In genomic region chr7:44797329-44798258, GRCh38 we compare ENCODE assay signal across 1 cellular context.
TF ChIP-seq lines count a peak whose summit lies in the region.

No MANE protein-coding gene starts in this region.

TF ChIP-seq in HepG2, 621 proteins besides CTCF, POLR2A, EP300 and RAD21 (continued from another document):
- TF ChIP-seq, protein P1, sequence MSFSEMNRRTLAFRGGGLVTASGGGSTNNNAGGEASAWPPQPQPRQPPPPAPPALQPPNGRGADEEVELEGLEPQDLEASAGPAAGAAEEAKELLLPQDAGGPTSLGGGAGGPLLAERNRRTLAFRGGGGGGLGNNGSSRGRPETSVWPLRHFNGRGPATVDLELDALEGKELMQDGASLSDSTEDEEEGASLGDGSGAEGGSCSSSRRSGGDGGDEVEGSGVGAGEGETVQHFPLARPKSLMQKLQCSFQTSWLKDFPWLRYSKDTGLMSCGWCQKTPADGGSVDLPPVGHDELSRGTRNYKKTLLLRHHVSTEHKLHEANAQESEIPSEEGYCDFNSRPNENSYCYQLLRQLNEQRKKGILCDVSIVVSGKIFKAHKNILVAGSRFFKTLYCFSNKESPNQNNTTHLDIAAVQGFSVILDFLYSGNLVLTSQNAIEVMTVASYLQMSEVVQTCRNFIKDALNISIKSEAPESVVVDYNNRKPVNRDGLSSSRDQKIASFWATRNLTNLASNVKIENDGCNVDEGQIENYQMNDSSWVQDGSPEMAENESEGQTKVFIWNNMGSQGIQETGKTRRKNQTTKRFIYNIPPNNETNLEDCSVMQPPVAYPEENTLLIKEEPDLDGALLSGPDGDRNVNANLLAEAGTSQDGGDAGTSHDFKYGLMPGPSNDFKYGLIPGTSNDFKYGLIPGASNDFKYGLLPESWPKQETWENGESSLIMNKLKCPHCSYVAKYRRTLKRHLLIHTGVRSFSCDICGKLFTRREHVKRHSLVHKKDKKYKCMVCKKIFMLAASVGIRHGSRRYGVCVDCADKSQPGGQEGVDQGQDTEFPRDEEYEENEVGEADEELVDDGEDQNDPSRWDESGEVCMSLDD (CRISPR knock-in tag; IDR thresholded peaks at IDR 0.05; ENCODE audit: borderline replicate concordance): no peak
- TF ChIP-seq ZNF781 (CRISPR knock-in tag; IDR thresholded peaks at IDR 0.05; ENCODE audit: borderline replicate concordance, not compliant biosample characterization) (no peak), ZNF780A (CRISPR knock-in tag; IDR thresholded peaks at IDR 0.05) (no peak), HOXA5 (CRISPR knock-in tag; IDR thresholded peaks at IDR 0.05) (no peak), NCOA5 (CRISPR knock-in tag; IDR thresholded peaks at IDR 0.05) (no peak), XBP1 (CRISPR knock-in tag; IDR thresholded peaks at IDR 0.05) (no peak), SP5 (CRISPR knock-in tag; IDR thresholded peaks at IDR 0.05; ENCODE audit: borderline replicate concordance, low read depth) (no peak), MEF2D (CRISPR knock-in tag; IDR thresholded peaks at IDR 0.05) (no peak), ELF1 (CRISPR knock-in tag; IDR thresholded peaks at IDR 0.05) (0 out of 2 replicates have a peak, but pooled peaks have one; percentile 18), ZC3H4 (CRISPR knock-in tag; IDR thresholded peaks at IDR 0.05; ENCODE audit: borderline replicate concordance) (peak; percentile 66; the same call in 1 of the 2 replicates), ZBTB37 (CRISPR knock-in tag; IDR thresholded peaks at IDR 0.05) (0 out of 2 replicates have a peak, but pooled peaks have one; percentile 22), SALL2 (CRISPR knock-in tag; IDR thresholded peaks at IDR 0.05) (no peak), ZNF639 (CRISPR knock-in tag; conservative IDR thresholded peaks at IDR 0.05) (no peak), ZBTB14 (CRISPR knock-in tag; IDR thresholded peaks at IDR 0.05) (no peak), ZNF513 (CRISPR knock-in tag; conservative IDR thresholded peaks at IDR 0.05) (no peak), TAF1 (CRISPR knock-in tag; IDR thresholded peaks at IDR 0.05) (no peak), HOXA9 (CRISPR knock-in tag; IDR thresholded peaks at IDR 0.05; ENCODE audit: borderline replicate concordance) (no peak), ZZZ3 (CRISPR knock-in tag; IDR thresholded peaks at IDR 0.05; ENCODE audit: borderline replicate concordance) (no peak), FOXJ3 (CRISPR knock-in tag; IDR thresholded peaks at IDR 0.05; ENCODE audit: borderline replicate concordance) (no peak), ZNF619 (CRISPR knock-in tag; IDR thresholded peaks at IDR 0.05) (no peak)
- TF ChIP-seq, protein P2, sequence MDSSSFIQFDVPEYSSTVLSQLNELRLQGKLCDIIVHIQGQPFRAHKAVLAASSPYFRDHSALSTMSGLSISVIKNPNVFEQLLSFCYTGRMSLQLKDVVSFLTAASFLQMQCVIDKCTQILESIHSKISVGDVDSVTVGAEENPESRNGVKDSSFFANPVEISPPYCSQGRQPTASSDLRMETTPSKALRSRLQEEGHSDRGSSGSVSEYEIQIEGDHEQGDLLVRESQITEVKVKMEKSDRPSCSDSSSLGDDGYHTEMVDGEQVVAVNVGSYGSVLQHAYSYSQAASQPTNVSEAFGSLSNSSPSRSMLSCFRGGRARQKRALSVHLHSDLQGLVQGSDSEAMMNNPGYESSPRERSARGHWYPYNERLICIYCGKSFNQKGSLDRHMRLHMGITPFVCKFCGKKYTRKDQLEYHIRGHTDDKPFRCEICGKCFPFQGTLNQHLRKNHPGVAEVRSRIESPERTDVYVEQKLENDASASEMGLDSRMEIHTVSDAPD (CRISPR knock-in tag; IDR thresholded peaks at IDR 0.05): 0 out of 2 replicates have a peak, but pooled peaks have one; percentile 46
- TF ChIP-seq, protein P3, sequence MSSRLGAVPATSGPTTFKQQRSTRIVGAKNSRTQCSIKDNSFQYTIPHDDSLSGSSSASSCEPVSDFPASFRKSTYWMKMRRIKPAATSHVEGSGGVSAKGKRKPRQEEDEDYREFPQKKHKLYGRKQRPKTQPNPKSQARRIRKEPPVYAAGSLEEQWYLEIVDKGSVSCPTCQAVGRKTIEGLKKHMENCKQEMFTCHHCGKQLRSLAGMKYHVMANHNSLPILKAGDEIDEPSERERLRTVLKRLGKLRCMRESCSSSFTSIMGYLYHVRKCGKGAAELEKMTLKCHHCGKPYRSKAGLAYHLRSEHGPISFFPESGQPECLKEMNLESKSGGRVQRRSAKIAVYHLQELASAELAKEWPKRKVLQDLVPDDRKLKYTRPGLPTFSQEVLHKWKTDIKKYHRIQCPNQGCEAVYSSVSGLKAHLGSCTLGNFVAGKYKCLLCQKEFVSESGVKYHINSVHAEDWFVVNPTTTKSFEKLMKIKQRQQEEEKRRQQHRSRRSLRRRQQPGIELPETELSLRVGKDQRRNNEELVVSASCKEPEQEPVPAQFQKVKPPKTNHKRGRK (CRISPR knock-in tag; IDR thresholded peaks at IDR 0.05): 0 out of 2 replicates have a peak, but pooled peaks have one; percentile 31
TF ChIP-seq in HepG2: peak in this region for 62.
